21 cellular contexts compared by ENCODE assay signal in the genomic region with DNA sequence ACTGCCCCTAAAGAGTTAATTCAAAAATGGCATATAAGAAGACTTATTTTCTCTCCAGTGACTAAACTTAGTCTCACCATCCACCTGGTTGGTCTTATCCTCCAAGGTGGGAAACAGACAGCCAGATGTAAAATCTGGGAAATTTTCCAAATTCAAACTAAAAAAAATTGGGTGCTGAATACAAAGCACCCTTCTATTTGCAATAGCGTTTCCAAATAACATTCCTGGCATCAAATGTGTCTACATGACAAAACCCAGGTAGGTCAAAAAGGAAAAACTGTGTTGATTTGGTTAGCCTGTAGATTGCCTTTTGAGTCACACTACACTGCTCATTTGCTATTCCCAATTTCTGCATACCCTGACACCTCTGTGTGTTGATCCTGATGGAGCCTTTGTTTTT.
DNase-seq lines count a peak whose midpoint lies in the region; ATAC-seq and TF ChIP-seq lines count a peak whose summit lies in the region.
"Had no signal": no experiment of that assay in that cellular context is flagged by ENCODE, and none has a peak within 500 bp of the region (broad histone marks: within the 10 kb centered on the region; RNA-seq: fewer than 3 reads in every experiment).

No MANE protein-coding gene starts in this region.

- no peaks in the 10 kb centered on the region for H3K79me2 ChIP-seq in PC-3 (ENCODE audit: low read length)
- H3K79me2 ChIP-seq in neural progenitor cell (ENCODE audit: low read depth) = no peaks in the 10 kb centered on the region

- no peak overlapping the region for H3K27ac Mint-ChIP-seq in neural progenitor cell
- H3K27ac Mint-ChIP-seq: B cell, T-cell had no signal

- no peaks in the 10 kb centered on the region for H3K4me1 Mint-ChIP-seq in neural progenitor cell
- H3K4me1 Mint-ChIP-seq: B cell, H9, T-cell had no signal

- H3K9ac ChIP-seq in PC-3 (ENCODE audit: low read length) (no peak overlapping the region), neural progenitor cell (no peak overlapping the region)
- H3K9ac ChIP-seq: GM23248 had no signal

- no peak overlapping the region for H3K4me2 ChIP-seq in PC-3 (ENCODE audit: low read length)
- H3K4me2 ChIP-seq in neural progenitor cell = no peak overlapping the region

- H3K27ac ChIP-seq in PC-3 (ENCODE audit: low read length) (no peak overlapping the region), neural progenitor cell (no peak overlapping the region)
- H3K27ac ChIP-seq: 22Rv1, C4-2B, GM23248, SJCRH30 had no signal

- POLR2A ChIA-PET in PC-3 (lab: Charles Lee; ENCODE audit: unreplicated experiment) = no interaction called here

- DNase-seq in NCI-H1092 treated with DMSO at 0.1 percent for 48 hours (lab: John Stamatoyannopoulos, UW) (peak; percentile 5), NCI-H1092 (lab: John Stamatoyannopoulos, UW) (no peak), NCI-H1105 (lab: John Stamatoyannopoulos, UW) (peak; percentile 30), PC-3 (peak; percentile 46), neural progenitor cell (ENCODE audit: low spot score) (no peak), omental fat pad (ENCODE audit: low spot score) (no peak), GM19240 (ENCODE audit: insufficient read length, low spot score) (no peak)
- DNase-seq: DMS153, GM23248, H9, KBM-7, MG63, NCI-H1436 treated with DMSO at 0.1 percent for 48 hours, NCI-H187 treated with DMSO at 0.1 percent for 48 hours, NCI-H526 treated with DMSO at 0.1 percent for 48 hours, SJCRH30, T-cell had no signal

- H3F3A ChIP-seq in PC-3 (ENCODE audit: low read length, unreplicated experiment) (no peaks in the 10 kb centered on the region), neural progenitor cell (ENCODE audit: low read depth) (no peaks in the 10 kb centered on the region)

- H4K20me1 ChIP-seq in PC-3 (ENCODE audit: low read length) = no peaks in the 10 kb centered on the region
- H4K20me1 ChIP-seq in neural progenitor cell (ENCODE audit: low read depth) = no peaks in the 10 kb centered on the region

- H3K9me3 ChIP-seq in PC-3 (ENCODE audit: low read length) (no peaks in the 10 kb centered on the region), neural progenitor cell (ENCODE audit: low read depth) (no peaks in the 10 kb centered on the region)
- H3K9me3 ChIP-seq: MG63, SJCRH30 had no signal

- no peaks in the 10 kb centered on the region for H3K27me3 Mint-ChIP-seq in neural progenitor cell (ENCODE audit: insufficient read depth, low read depth)
- H3K27me3 Mint-ChIP-seq: B cell, T-cell had no signal

- H3K4me3 ChIP-seq in PC-3 (ENCODE audit: low read length) (no peak overlapping the region), neural progenitor cell (no peak overlapping the region)
- H3K4me3 ChIP-seq: GM23248, MG63, SJCRH30 had no signal

- H3K36me3 Mint-ChIP-seq in neural progenitor cell = peaks cover 1% of the 10 kb centered on the region
- H3K36me3 Mint-ChIP-seq: T-cell had no signal

- no peaks in the 10 kb centered on the region for H3K27me3 ChIP-seq in PC-3 (ENCODE audit: low read length)
- H3K27me3 ChIP-seq in neural progenitor cell = no peaks in the 10 kb centered on the region
- H3K27me3 ChIP-seq: MG63, SJCRH30 had no signal

- H3K4me1 ChIP-seq in PC-3 (ENCODE audit: insufficient read depth, low read length) (peaks cover 19% of the 10 kb centered on the region), neural progenitor cell (peaks cover 8% of the 10 kb centered on the region)

- H3K4me3 Mint-ChIP-seq in neural progenitor cell = no peak overlapping the region
- H3K4me3 Mint-ChIP-seq: B cell, H9, T-cell had no signal

- H2AFZ ChIP-seq in PC-3 (ENCODE audit: low read length) (no peak overlapping the region), neural progenitor cell (replicated peaks) (peak overlapping the region; percentile 69)
- H2AFZ ChIP-seq: GM23248 had no signal

- no peak for ATAC-seq in PC-3
- ATAC-seq in omental fat pad (ENCODE audit: low FRiP score) = no peak
- ATAC-seq: Right ventricle myocardium inferior, T-cell had no signal

- H3K9me2 ChIP-seq in PC-3 (replicated peaks; ENCODE audit: low read length) = no peaks in the 10 kb centered on the region

- no peaks in the 10 kb centered on the region for H3K9me3 Mint-ChIP-seq in neural progenitor cell
- H3K9me3 Mint-ChIP-seq: H9 had no signal

- CTCF ChIA-PET in PC-3 (lab: Charles Lee) = no interaction called here

- TF ChIP-seq CTCF in PC-3 (conservative IDR thresholded peaks at IDR 0.05; ENCODE audit: low read depth, low read length) (no peak), neural progenitor cell (IDR thresholded peaks at IDR 0.05) (no peak), omental fat pad (IDR thresholded peaks at IDR 0.05) (no peak)

- intact Hi-C loops in PC-3 (cut with micrococcal nuclease) = no loop called here

- no peaks in the 10 kb centered on the region for H3K36me3 ChIP-seq in PC-3 (ENCODE audit: low read depth, low read length)
- H3K36me3 ChIP-seq in neural progenitor cell = no peaks in the 10 kb centered on the region
- H3K36me3 ChIP-seq: MG63, SJCRH30 had no signal

- no TSS peak for BruUV-seq in PC-3 (replicated peaks; lab: Mats Ljungman, UMichigan)

Comparison
In these comparisons a context has a peak if more than half of its experiments do, and no peak if none do; other contexts are left out.
1. DNase-seq: peak in NCI-H1092 treated with DMSO at 0.1 percent for 48 hours (single experiment), NCI-H1105 (single experiment) and PC-3 (single experiment); none in NCI-H1092 (single experiment), neural progenitor cell (single experiment), omental fat pad (single experiment) and GM19240 (single experiment).